Comparison of ENCODE assay signal across 1 cellular context in the genomic region with DNA sequence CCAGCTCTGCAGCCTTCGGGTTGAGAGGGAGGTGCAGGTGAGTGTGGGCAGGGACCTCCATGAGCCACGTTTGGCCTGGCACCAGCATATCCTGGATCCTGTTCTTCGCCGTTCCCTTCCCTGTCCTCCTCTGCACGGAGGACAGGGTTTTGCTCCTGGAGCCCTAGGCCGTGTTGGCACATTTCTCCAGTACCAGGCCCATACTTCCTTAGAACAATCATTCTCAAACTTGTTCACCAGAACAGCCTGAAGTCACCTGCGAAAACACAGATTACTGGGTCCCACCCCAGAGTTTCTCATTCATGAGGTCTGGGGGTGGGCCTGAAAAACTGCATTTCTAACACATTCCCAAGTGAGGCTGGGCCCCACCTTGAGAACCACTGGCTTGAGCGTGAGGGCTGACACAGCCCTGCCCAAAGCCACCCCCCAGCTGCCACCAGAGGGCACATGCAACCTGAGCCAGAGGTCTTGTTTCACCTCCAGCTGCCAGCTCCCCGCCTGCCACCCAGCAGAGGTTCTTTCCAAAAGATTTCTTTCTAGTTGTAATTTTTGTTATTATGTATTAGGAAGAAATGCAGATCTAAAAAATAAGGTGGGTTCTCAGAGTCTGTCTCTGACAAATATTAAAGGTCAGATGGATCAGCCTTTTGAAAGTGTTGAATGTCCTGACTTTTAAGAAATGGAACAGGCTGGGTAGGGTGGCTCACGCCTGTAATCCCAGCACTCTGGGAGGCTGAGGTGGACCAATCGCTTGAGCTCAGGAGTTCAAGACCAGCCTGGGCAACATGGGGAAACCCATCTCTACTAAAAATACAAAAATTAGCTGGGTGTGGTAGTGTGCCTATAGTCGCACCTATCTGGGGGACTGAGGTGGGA.
TF ChIP-seq lines count a peak whose summit lies in the region.

No MANE protein-coding gene starts in this region.

TF ChIP-seq in endothelial cell of umbilical vein, 7 proteins besides CTCF, POLR2A, EP300 and RAD21 (continued from another document):
- TF ChIP-seq, protein P1, sequence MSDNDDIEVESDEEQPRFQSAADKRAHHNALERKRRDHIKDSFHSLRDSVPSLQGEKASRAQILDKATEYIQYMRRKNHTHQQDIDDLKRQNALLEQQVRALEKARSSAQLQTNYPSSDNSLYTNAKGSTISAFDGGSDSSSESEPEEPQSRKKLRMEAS (IDR thresholded peaks at IDR 0.05; ENCODE audit: insufficient read depth, insufficient read length), result no peak
- TF ChIP-seq MYC (IDR thresholded peaks at IDR 0.05; ENCODE audit: low read depth, low read length), result no peak
TF ChIP-seq in endothelial cell of umbilical vein: peak in this region for 0.
